ENCODE assay signal across 26 cellular contexts in genomic region chr1:5731110-5731423, GRCh38.
"Had no signal": no experiment of that assay in that cellular context is flagged by ENCODE, and none has a peak within 500 bp of the region (broad histone marks: within the 10 kb centered on the region; RNA-seq: fewer than 3 reads in every experiment).

No MANE protein-coding gene starts in this region.

- H3K9ac ChIP-seq: parathyroid adenoma had no signal

- H3K9me3 ChIP-seq: esophagus squamous epithelium, neutrophil, thoracic aorta, tibial nerve, upper lobe of left lung, uterus had no signal

- H2AFZ ChIP-seq: parathyroid adenoma had no signal

- H3K27ac ChIP-seq: esophagus squamous epithelium, neutrophil, parathyroid adenoma, thoracic aorta, tibial nerve, upper lobe of left lung, uterus had no signal

- H3K4me1 Mint-ChIP-seq: immature natural killer cell; memory B cell; natural killer cell; stimulated activated memory B cell treated with anti-CD40 and anti-IgM and Interleukin-4, amounts not matched to agents 10 μg/mL and 1 μg/mL and 100 μg/mL, for 72 hours had no signal

- H3K4me1 ChIP-seq: esophagus squamous epithelium, parathyroid adenoma, upper lobe of left lung, uterus had no signal

- H3K27me3 ChIP-seq: tibial nerve, upper lobe of left lung, uterus had no signal

- H3K4me3 ChIP-seq: esophagus squamous epithelium, lung, thoracic aorta, tibial nerve, upper lobe of left lung, uterus had no signal

- DNase-seq: cortex of kidney; effector memory CD8-positive, alpha-beta T cell; erythroblast; esophagus squamous epithelium; foreskin melanocyte; glutamatergic neuron; hypothalamus; immature natural killer cell; islet precursor cell; kidney glomerular epithelial cell; left colon; left ventricle myocardium superior; natural killer cell; stimulated activated CD4-positive, alpha-beta T cell treated with anti-CD3 and anti-CD28 coated beads, Interleukin-4, amount 100 ng/mL, for 4 hours; upper lobe of left lung; uterus had no signal

- H3K4me3 Mint-ChIP-seq: effector memory CD8-positive, alpha-beta T cell; immature natural killer cell; memory B cell; natural killer cell; stimulated activated memory B cell treated with anti-CD40 and anti-IgM and Interleukin-4, amounts not matched to agents 10 μg/mL and 1 μg/mL and 100 μg/mL, for 72 hours; stimulated activated naive CD8-positive, alpha-beta T cell treated with anti-CD3 and anti-CD28 coated beads, Interleukin-15, Interleukin-2, amounts not matched to agents 100 ng/mL and 50 ng/mL, for 24 hours had no signal

- ATAC-seq: effector memory CD8-positive, alpha-beta T cell; left colon; left ventricle myocardium superior; natural killer cell; sciatic nerve; stimulated activated memory B cell treated with anti-CD40 and anti-IgM and Interleukin-4, amounts not matched to agents 10 μg/mL and 1 μg/mL and 100 μg/mL, for 72 hours had no signal

- H3K9me3 Mint-ChIP-seq: stimulated activated naive CD8-positive, alpha-beta T cell treated with anti-CD3 and anti-CD28 coated beads, Interleukin-15, Interleukin-2, amounts not matched to agents 100 ng/mL and 50 ng/mL, for 24 hours had no signal

- H3K79me2 ChIP-seq: parathyroid adenoma had no signal

- H3K36me3 ChIP-seq: esophagus squamous epithelium, neutrophil, thoracic aorta, tibial nerve, upper lobe of left lung, uterus had no signal

- H3K36me3 Mint-ChIP-seq: immature natural killer cell; memory B cell; natural killer cell; stimulated activated memory B cell treated with anti-CD40 and anti-IgM and Interleukin-4, amounts not matched to agents 10 μg/mL and 1 μg/mL and 100 μg/mL, for 72 hours had no signal

- H3K27ac Mint-ChIP-seq: effector memory CD8-positive, alpha-beta T cell; immature natural killer cell; memory B cell; natural killer cell; progenitor cell of endocrine pancreas; stimulated activated memory B cell treated with anti-CD40 and anti-IgM and Interleukin-4, amounts not matched to agents 10 μg/mL and 1 μg/mL and 100 μg/mL, for 72 hours; stimulated activated naive CD8-positive, alpha-beta T cell treated with anti-CD3 and anti-CD28 coated beads, Interleukin-15, Interleukin-2, amounts not matched to agents 100 ng/mL and 50 ng/mL, for 24 hours had no signal
